33 cellular contexts compared by ENCODE assay signal in genomic region chr2:210688071-210688470, GRCh38.
"Had no signal": no experiment of that assay in that cellular context is flagged by ENCODE, and none has a peak within 500 bp of the region (broad histone marks: within the 10 kb centered on the region; RNA-seq: fewer than 3 reads in every experiment).

No MANE protein-coding gene starts in this region.

- H3K27me3 ChIP-seq: adrenal gland, body of pancreas, brain microvascular endothelial cell, breast epithelium had no signal

- ATAC-seq: activated CD8-positive, alpha-beta T cell treated with anti-CD3 and anti-CD28 coated beads for 36 hours; activated naive CD4-positive, alpha-beta T cell treated with anti-CD3 and anti-CD28 coated beads, Interleukin-2, amount 50 U/mL, for 72 hours; activated T-cell treated with anti-CD3 and anti-CD28 coated beads, Interleukin-2, amount 50 U/mL, for 4 hours; activated T-cell treated with anti-CD3 and anti-CD28 coated beads, Interleukin-2, amount 50 U/mL, for 72 hours; activated T-helper 17 cell treated with anti-CD3 and anti-CD28 coated beads, Interleukin-2, amount 50 U/mL, for 72 hours; body of pancreas had no signal

- H3K4me3 ChIP-seq: adrenal gland, body of pancreas, breast epithelium had no signal

- H3K27ac ChIP-seq: adrenal gland, body of pancreas, brain microvascular endothelial cell, breast epithelium, VCaP had no signal

- H3K4me1 ChIP-seq: adrenal gland, body of pancreas, breast epithelium had no signal

- H3K36me3 ChIP-seq: adrenal gland, brain microvascular endothelial cell, breast epithelium had no signal

- H3K9me3 ChIP-seq: adrenal gland, body of pancreas, breast epithelium had no signal

- DNase-seq: activated B cell treated with CpG ODN at 0.5 μM for 24 hours; activated CD4-positive, alpha-beta memory T cell treated with anti-CD3 and anti-CD28 coated beads for 36 hours; activated CD4-positive, alpha-beta T cell treated with anti-CD3 and anti-CD28 coated beads for 4 hours; activated CD4-positive, alpha-beta T cell treated with anti-CD3 and anti-CD28 coated beads, Interleukin-2, amount 10 ng/mL, durations not matched to agents 24 days and 14 days; activated CD4-positive, alpha-beta T cell treated with anti-CD3 and anti-CD28 coated beads, Interleukin-2, amount 50 U/mL, for 1 hour; activated CD4-positive, alpha-beta T cell treated with anti-CD3 and anti-CD28 coated beads, Interleukin-2, amount 50 U/mL, for 4 hours; activated CD4-positive, CD25-positive, alpha-beta regulatory T cell treated with anti-CD3 and anti-CD28 coated beads, Interleukin-2, amount 50 U/mL, for 72 hours; activated CD8-positive, alpha-beta memory T cell treated with anti-CD3 and anti-CD28 coated beads, Interleukin-2, amount 50 U/mL, for 4 hours; activated CD8-positive, alpha-beta T cell treated with anti-CD3 and anti-CD28 coated beads for 36 hours; activated effector memory CD4-positive, alpha-beta T cell treated with anti-CD3 and anti-CD28 coated beads, Interleukin-2, amount 50 U/mL, for 16 hours; activated gamma-delta T cell treated with Interleukin-2 at 50 U/mL for 16 hours; activated naive CD4-positive, alpha-beta T cell; activated naive CD4-positive, alpha-beta T cell treated with anti-CD3 and anti-CD28 coated beads for 36 hours; activated naive CD4-positive, alpha-beta T cell treated with anti-CD3 and anti-CD28 coated beads, Interleukin-2, amount 50 U/mL, for 16 hours; activated naive CD8-positive, alpha-beta T cell treated with anti-CD3 and anti-CD28 coated beads for 36 hours; activated T-cell treated with anti-CD3 and anti-CD28 coated beads for 4 hours; activated T-cell treated with anti-CD3 and anti-CD28 coated beads, Interleukin-2, amount 50 U/mL, for 1 hour; activated T-cell treated with anti-CD3 and anti-CD28 coated beads, Interleukin-2, amount 50 U/mL, for 4 hours; activated T-cell treated with anti-CD3 and anti-CD28 coated beads, Interleukin-2, amount 50 U/mL, for 72 hours; adrenal gland; amniotic stem cell; aorta; body of pancreas; brain microvascular endothelial cell; caudate nucleus; cerebellar nuclear complex; T-helper 1 cell; T-helper 2 cell; T-helper 9 cell had no signal
